ENCODE assay signal across 1 cellular context in genomic region chr1:230426246-230427101, GRCh38.
A peak's percentile ranks its signal among the peaks of the same experiment; 100 is the strongest.
TF ChIP-seq lines count a peak whose summit lies in the region.

TSS of gene PGBD5 (minus strand) at chr1:230426332. CDS start at chr1:230425928, 404 bp downstream.

TF ChIP-seq in HepG2, 621 proteins besides CTCF, POLR2A, EP300 and RAD21 (continued from another document and continues in another):
- TF ChIP-seq IRF1 (CRISPR knock-in tag; IDR thresholded peaks at IDR 0.05; ENCODE audit: low read depth), result no peak
- 0 out of 2 replicates have a peak, but pooled peaks have one; percentile 36 for TF ChIP-seq ZNF629 (CRISPR knock-in tag; conservative IDR thresholded peaks at IDR 0.05)
- TF ChIP-seq ZNF614 (CRISPR knock-in tag; IDR thresholded peaks at IDR 0.05; ENCODE audit: borderline replicate concordance), result peak; percentile 84; the same call in 1 of the 2 replicates
- TF ChIP-seq CHCHD3 (CRISPR knock-in tag; IDR thresholded peaks at IDR 0.05), result no peak
- TF ChIP-seq AHDC1 (CRISPR knock-in tag; IDR thresholded peaks at IDR 0.05; ENCODE audit: borderline replicate concordance), result no peak
- TF ChIP-seq JUN (CRISPR knock-in tag; IDR thresholded peaks at IDR 0.05), result no peak
- TF ChIP-seq ZNF609 (CRISPR knock-in tag; IDR thresholded peaks at IDR 0.05; ENCODE audit: borderline replicate concordance), result no peak
- no peak for TF ChIP-seq SKIL (CRISPR knock-in tag; IDR thresholded peaks at IDR 0.05; ENCODE audit: borderline replicate concordance)
- TF ChIP-seq ZNF331 (CRISPR knock-in tag; IDR thresholded peaks at IDR 0.05), result peak; percentile 88
- no peak for TF ChIP-seq ZBTB39 (CRISPR knock-in tag; IDR thresholded peaks at IDR 0.05)
- no peak for TF ChIP-seq KDM3A (CRISPR knock-in tag; IDR thresholded peaks at IDR 0.05; ENCODE audit: low read depth)
- TF ChIP-seq CSRNP2 (CRISPR knock-in tag; conservative IDR thresholded peaks at IDR 0.05; ENCODE audit: low read depth), result no peak
- TF ChIP-seq TBX2 (CRISPR knock-in tag; IDR thresholded peaks at IDR 0.05; ENCODE audit: borderline replicate concordance), result peak; percentile 68; the same call in 1 of the 2 replicates
- peak; percentile 45; the same call in 1 of the 2 replicates for TF ChIP-seq ZBTB21 (CRISPR knock-in tag; IDR thresholded peaks at IDR 0.05)
- peak; percentile 25; the same call in 1 of the 2 replicates for TF ChIP-seq HNF4A (CRISPR knock-in tag; IDR thresholded peaks at IDR 0.05)
- no peak for TF ChIP-seq TRIM24 (CRISPR knock-in tag; IDR thresholded peaks at IDR 0.05)
- TF ChIP-seq NR3C1 (CRISPR knock-in tag; IDR thresholded peaks at IDR 0.05), result no peak
- no peak for TF ChIP-seq SOX6 (IDR thresholded peaks at IDR 0.05)
- TF ChIP-seq SOX6 (CRISPR knock-in tag; IDR thresholded peaks at IDR 0.05), result no peak
- no peak for TF ChIP-seq TCF7 (IDR thresholded peaks at IDR 0.05; ENCODE audit: low read depth)
- peak; percentile 52 for TF ChIP-seq ZMYM4 (CRISPR knock-in tag; IDR thresholded peaks at IDR 0.05)
- TF ChIP-seq BCL6 (CRISPR knock-in tag; IDR thresholded peaks at IDR 0.05), result peak; percentile 79
- TF ChIP-seq ZNF224 (CRISPR knock-in tag; IDR thresholded peaks at IDR 0.05), result no peak
- TF ChIP-seq ZFP91 (CRISPR knock-in tag; IDR thresholded peaks at IDR 0.05; ENCODE audit: borderline replicate concordance), result peak; percentile 62
- no peak for TF ChIP-seq ZNF83 (CRISPR knock-in tag; IDR thresholded peaks at IDR 0.05; ENCODE audit: borderline replicate concordance)
- no peak; the same call in 1 of the 2 replicates for TF ChIP-seq ZNF670 (CRISPR knock-in tag; IDR thresholded peaks at IDR 0.05; ENCODE audit: borderline replicate concordance)
- peak; percentile 67; the same call in 1 of the 2 replicates for TF ChIP-seq TIGD3 (CRISPR knock-in tag; IDR thresholded peaks at IDR 0.05; ENCODE audit: borderline replicate concordance)
- peak; percentile 87; the same call in 1 of the 2 replicates for TF ChIP-seq KDM5B (CRISPR knock-in tag; IDR thresholded peaks at IDR 0.05; ENCODE audit: borderline replicate concordance)
